Comparison of ENCODE assay signal across 8 cellular contexts in genomic region chr5:150511641-150512367, GRCh38. TPM values are rescaled to one million over a fixed set of nuclear protein-coding genes. Genes with fewer than 3 reads are reported as not detected.
DNase-seq lines count a peak whose midpoint lies in the region; ATAC-seq and TF ChIP-seq lines count a peak whose summit lies in the region.

No MANE protein-coding gene starts in this region.

- H2BK12ac ChIP-seq in neuronal stem cell (ENCODE audit: low read length), result peak overlapping the region; percentile 77

- intact Hi-C loops in naive thymus-derived CD4-positive, alpha-beta T cell (cut with micrococcal nuclease), result no loop called here

- H3K18ac ChIP-seq in neuronal stem cell (ENCODE audit: low read length), result peak overlapping the region; percentile 89

- no peak for TF ChIP-seq CTCF in RWPE1 (conservative IDR thresholded peaks at IDR 0.05; ENCODE audit: low read depth)

- H3K23ac ChIP-seq in neuronal stem cell (ENCODE audit: low read depth, low read length, poor library complexity), result peak overlapping the region; percentile 92

- no peak overlapping the region for H4K91ac ChIP-seq in neuronal stem cell (ENCODE audit: low read depth, low read length, poor library complexity)

- H3K4me1 Mint-ChIP-seq in naive thymus-derived CD4-positive, alpha-beta T cell, result no peaks in the 10 kb centered on the region

- H3K4ac ChIP-seq in neuronal stem cell (ENCODE audit: low read length), result peak overlapping the region; percentile 38

- H3K4me1 ChIP-seq in BLaER1 (peaks cover 59% of the 10 kb centered on the region), neuronal stem cell (ENCODE audit: control insufficient read depth in 2 of 2, insufficient read depth in 1 of 2, low read depth in 1 of 2, low read length in 2 of 2) (peaks cover 28 to 31% of the 10 kb centered on the region in 2 donors)
- H3K4me1 ChIP-seq in naive thymus-derived CD4-positive, alpha-beta T cell (ENCODE audit: control insufficient read depth in 2 of 2, insufficient read depth in 2 of 2, low read length in 2 of 2), result no peaks in the 10 kb centered on the region

- no peak overlapping the region for H3K27ac Mint-ChIP-seq in naive thymus-derived CD4-positive, alpha-beta T cell

- no peak overlapping the region for H2BK120ac ChIP-seq in neuronal stem cell (ENCODE audit: low read depth, low read length)

- CTCF ChIA-PET in RWPE1 (lab: Yijun Ruan, JAX), result interaction anchor here (0.5 to 0.7 kb wide), 4 partner anchors 22 to 117 kb away, joined by 3 to 5 read pairs (median 4); no protein-coding TSS in a partner anchor
- CTCF ChIA-PET in naive thymus-derived CD4-positive, alpha-beta T cell (lab: Charles Lee), result no interaction called here

- H3K9me3 ChIP-seq in BLaER1 (no peaks in the 10 kb centered on the region), neuronal stem cell (replicated peaks in 1 of 2; ENCODE audit: control insufficient read depth in 2 of 2, insufficient read depth in 1 of 2, low read depth in 1 of 2, low read length in 2 of 2) (no peaks in the 10 kb centered on the region)
- H3K9me3 ChIP-seq in naive thymus-derived CD4-positive, alpha-beta T cell (ENCODE audit: control insufficient read depth in 2 of 3, low read length in 3 of 3), result no peaks in the 10 kb centered on the region

- no peaks in the 10 kb centered on the region for H3K9me3 Mint-ChIP-seq in naive thymus-derived CD4-positive, alpha-beta T cell

- no peaks in the 10 kb centered on the region for H3K36me3 Mint-ChIP-seq in naive thymus-derived CD4-positive, alpha-beta T cell

- H3K79me1 ChIP-seq in neuronal stem cell (ENCODE audit: low read depth, low read length), result peaks cover 22% of the 10 kb centered on the region

- H3K27me3 Mint-ChIP-seq in naive thymus-derived CD4-positive, alpha-beta T cell, result no peaks in the 10 kb centered on the region

- POLR2A ChIA-PET in RWPE1 (lab: Yijun Ruan, JAX; ENCODE audit: low non-redundant PET), result interaction anchor here (0.7 kb wide), 1 partner anchor 25 kb away, joined by 3 read pairs; no protein-coding TSS in a partner anchor
- POLR2A ChIA-PET in naive thymus-derived CD4-positive, alpha-beta T cell (lab: Charles Lee), result no interaction called here

- no peaks in the 10 kb centered on the region for H3K36me3 ChIP-seq in BLaER1
- H3K36me3 ChIP-seq in neuronal stem cell (replicated peaks in 1 of 2; ENCODE audit: control insufficient read depth in 2 of 2, insufficient read depth in 2 of 2, low read length in 2 of 2), result peaks cover 0 to 5% of the 10 kb centered on the region in 2 donors
- no peaks in the 10 kb centered on the region for H3K36me3 ChIP-seq in naive thymus-derived CD4-positive, alpha-beta T cell (ENCODE audit: control insufficient read depth in 2 of 3, insufficient read depth in 3 of 3, low read length in 3 of 3)

- peak overlapping the region; percentile 44 for H2AK5ac ChIP-seq in neuronal stem cell (ENCODE audit: low read depth, low read length)

- H2AFZ ChIP-seq in neuronal stem cell (ENCODE audit: low read length), result no peak overlapping the region

- H4K20me1 ChIP-seq in BLaER1, result peaks cover 100% of the 10 kb centered on the region

- H3K27ac ChIP-seq in BLaER1, result no peak overlapping the region
- peak overlapping the region; percentile 97 for H3K27ac ChIP-seq in RWPE1
- no peak overlapping the region for H3K27ac ChIP-seq in neuronal stem cell (replicated peaks; ENCODE audit: low read length)
- H3K27ac ChIP-seq in naive thymus-derived CD4-positive, alpha-beta T cell (ENCODE audit: low read depth, low read length), result no peak overlapping the region

- no peaks in the 10 kb centered on the region for H3K27me3 ChIP-seq in BLaER1
- H3K27me3 ChIP-seq in neuronal stem cell (ENCODE audit: control insufficient read depth in 3 of 3, insufficient read depth in 3 of 3, low read depth in 1 of 3, low read length in 3 of 3), result no peaks in the 10 kb centered on the region
- no peaks in the 10 kb centered on the region for H3K27me3 ChIP-seq in naive thymus-derived CD4-positive, alpha-beta T cell (ENCODE audit: control insufficient read depth in 2 of 2, insufficient read depth in 2 of 2, low read length in 2 of 2)

- H2BK15ac ChIP-seq in neuronal stem cell (ENCODE audit: low read length), result peak overlapping the region; percentile 35

- H3K14ac ChIP-seq in neuronal stem cell (ENCODE audit: low read length), result peak overlapping the region; percentile 73

- no peak overlapping the region for H2BK5ac ChIP-seq in neuronal stem cell (ENCODE audit: low read length)

- H3K4me3 ChIP-seq in BLaER1 (no peak overlapping the region), neuronal stem cell (ENCODE audit: low read length in 2 of 2) (no peak overlapping the region)
- H3K4me3 ChIP-seq in naive thymus-derived CD4-positive, alpha-beta T cell (ENCODE audit: low read length), result no peak overlapping the region

- H3K9ac ChIP-seq in BLaER1, result no peak overlapping the region
- no peak overlapping the region for H3K9ac ChIP-seq in neuronal stem cell (ENCODE audit: low read depth, low read length, poor library complexity)

- peak; percentile 97 for DNase-seq in RWPE1 (ENCODE audit: low spot score)
- DNase-seq in fibroblast of peridontal ligament (ENCODE audit: extremely low read depth), result peak; percentile 80
- no peak for DNase-seq in neuronal stem cell (ENCODE audit: low spot score)
- no peak for DNase-seq in NCI-H187 (lab: John Stamatoyannopoulos, UW)
- DNase-seq in naive thymus-derived CD4-positive, alpha-beta T cell, result no peak

- no peak overlapping the region for H3K4me3 Mint-ChIP-seq in naive thymus-derived CD4-positive, alpha-beta T cell

- no peak for ATAC-seq in naive thymus-derived CD4-positive, alpha-beta T cell
- ATAC-seq in GM21515 (IDR thresholded peaks at IDR 0.05; ENCODE audit: unreplicated experiment) (no peak), HG02763 (IDR thresholded peaks at IDR 0.05; ENCODE audit: unreplicated experiment) (no peak)

- H3K4me2 ChIP-seq in BLaER1 (peak overlapping the region; percentile 25), neuronal stem cell (ENCODE audit: insufficient read depth, low read length, poor library complexity, severe bottlenecking) (peak overlapping the region; percentile 21)

- no peak overlapping the region for H4K8ac ChIP-seq in neuronal stem cell (ENCODE audit: low read depth, low read length)

- no CpG with 5 or more reads among the region's 6 CpGs for WGBS in neuronal stem cell (ENCODE audit: extremely low coverage in 2 of 2, insufficient read length in 2 of 2, insufficient replicate concordance in 1 of 2), 2 donors

RNA-seq across cellular contexts. Expression of gene NDST1, which starts 3.9 kb away (rescaled TPM):
- 27.1 TPM for polyA plus RNA-seq in neuronal stem cell (2013, experiment 1 of 2)
- 25.9 TPM for polyA plus RNA-seq in neuronal stem cell (2013, experiment 2 of 2)
- total RNA-seq in naive thymus-derived CD4-positive, alpha-beta T cell, result 10 to 100 TPM in 1 of 5 experiments, 1 to 10 TPM in 4; 1.0 to 17.5 (median 1.6) TPM
- polyA plus RNA-seq in naive thymus-derived CD4-positive, alpha-beta T cell, result 1 to 10 TPM in 1 of 2 donors, under 1 TPM in 1; 0.69 to 1.1 TPM

Comparison
In these comparisons a context has a peak if more than half of its experiments do, and no peak if none do; other contexts are left out.
1. DNase-seq: peak in RWPE1 (single experiment) and fibroblast of peridontal ligament (single experiment); none in neuronal stem cell (single experiment), NCI-H187 (0 of 2) and naive thymus-derived CD4-positive, alpha-beta T cell (0 of 9).